ENCODE assay signal across 16 cellular contexts in the genomic region with DNA sequence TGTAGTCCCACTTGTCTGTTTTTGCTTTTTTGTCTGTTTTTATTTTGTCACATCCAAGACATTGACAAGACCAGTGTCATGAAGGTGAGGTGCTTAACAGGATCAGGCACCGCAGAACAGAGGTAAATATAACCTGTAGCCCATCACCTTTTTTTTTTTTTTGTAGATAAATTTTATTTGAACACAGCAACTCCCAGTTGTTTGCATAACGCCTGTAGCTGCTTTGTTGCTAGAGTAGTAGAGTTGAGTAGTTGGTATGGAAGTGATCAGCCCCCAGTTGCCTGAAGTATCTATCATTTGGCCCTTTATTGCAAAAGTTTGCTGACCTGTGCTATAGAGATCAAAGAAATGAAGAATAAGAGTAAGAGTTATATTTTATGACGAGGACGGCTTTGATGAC.
"Had no signal": no experiment of that assay in that cellular context is flagged by ENCODE, and none has a peak within 500 bp of the region (broad histone marks: within the 10 kb centered on the region; RNA-seq: fewer than 3 reads in every experiment).

No MANE protein-coding gene starts in this region.

- H3K9me3 ChIP-seq: heart left ventricle, thoracic aorta had no signal

- H3K4me3 Mint-ChIP-seq: activated CD4-positive, alpha-beta T cell treated with anti-CD3 and anti-CD28 coated beads, Interleukin-2, amount 10 ng/mL, durations not matched to agents 7 days and 5 days; activated naive CD8-positive, alpha-beta T cell; central memory CD8-positive, alpha-beta T cell; natural killer cell; stimulated activated naive CD8-positive, alpha-beta T cell treated with anti-CD3 and anti-CD28 coated beads, Interleukin-15, amount 100 ng/mL, for 72 hours had no signal

- DNase-seq: activated CD4-positive, alpha-beta T cell treated with anti-CD3 and anti-CD28 coated beads, Interleukin-2, amount 10 ng/mL, durations not matched to agents 7 days and 5 days; activated CD8-positive, alpha-beta memory T cell treated with anti-CD3 and anti-CD28 coated beads for 24 hours; activated gamma-delta T cell treated with Interleukin-2 at 50 U/mL for 16 hours; brain microvascular endothelial cell; cortex of kidney; effector CD8-positive, alpha-beta T cell; heart left ventricle; mammary epithelial cell; natural killer cell; nucleus accumbens; posterior cingulate gyrus; right cardiac atrium; stimulated activated naive CD8-positive, alpha-beta T cell treated with anti-CD3 and anti-CD28 coated beads, Interleukin-15, amount 100 ng/mL, for 72 hours had no signal

- H3K27me3 ChIP-seq: brain microvascular endothelial cell, heart left ventricle had no signal

- H3K27me3 Mint-ChIP-seq: activated CD4-positive, alpha-beta T cell treated with anti-CD3 and anti-CD28 coated beads, Interleukin-2, amount 10 ng/mL, durations not matched to agents 7 days and 5 days; activated naive CD8-positive, alpha-beta T cell; central memory CD8-positive, alpha-beta T cell; stimulated activated naive CD8-positive, alpha-beta T cell treated with anti-CD3 and anti-CD28 coated beads, Interleukin-15, amount 100 ng/mL, for 72 hours had no signal

- H3K36me3 ChIP-seq: brain microvascular endothelial cell, heart left ventricle, thoracic aorta had no signal

- H3K27ac Mint-ChIP-seq: activated CD4-positive, alpha-beta T cell treated with anti-CD3 and anti-CD28 coated beads, Interleukin-2, amount 10 ng/mL, durations not matched to agents 7 days and 5 days; activated naive CD8-positive, alpha-beta T cell had no signal

- H3K9me3 Mint-ChIP-seq: central memory CD8-positive, alpha-beta T cell; natural killer cell; stimulated activated naive CD8-positive, alpha-beta T cell treated with anti-CD3 and anti-CD28 coated beads, Interleukin-15, amount 100 ng/mL, for 72 hours had no signal

- H3K4me3 ChIP-seq: heart left ventricle, thoracic aorta had no signal

- H3K27ac ChIP-seq: brain microvascular endothelial cell, thoracic aorta had no signal

- ATAC-seq: heart left ventricle; natural killer cell; right cardiac atrium; stimulated activated naive CD8-positive, alpha-beta T cell treated with anti-CD3 and anti-CD28 coated beads, Interleukin-15, amount 100 ng/mL, for 72 hours had no signal

- H3K36me3 Mint-ChIP-seq: activated naive CD8-positive, alpha-beta T cell; natural killer cell had no signal
